24 cellular contexts compared by ENCODE assay signal in genomic region chr16:87086575-87086974, GRCh38.
DNase-seq lines count a peak whose midpoint lies in the region; TF ChIP-seq lines count a peak whose summit lies in the region.
"Had no signal": no experiment of that assay in that cellular context is flagged by ENCODE, and none has a peak within 500 bp of the region (broad histone marks: within the 10 kb centered on the region; RNA-seq: fewer than 3 reads in every experiment).

No MANE protein-coding gene starts in this region.

- H3K79me2 ChIP-seq in H9 (ENCODE audit: insufficient read depth, low read length), result no peaks in the 10 kb centered on the region
- H3K79me2 ChIP-seq in smooth muscle cell (ENCODE audit: low read depth), result no peaks in the 10 kb centered on the region

- no peak overlapping the region for H4K5ac ChIP-seq in H9 (ENCODE audit: insufficient read length, low read depth, low read length)

- H3K36me3 Mint-ChIP-seq in H9 (ENCODE audit: insufficient read depth in 1 of 3, low read depth in 3 of 3), result peaks cover 4 to 21% (median 9%) of the 10 kb centered on the region in 3 experiments
- peaks cover 12% of the 10 kb centered on the region for H3K36me3 Mint-ChIP-seq in endothelial cell (ENCODE audit: low read depth, unreplicated experiment)
- H3K36me3 Mint-ChIP-seq: T-cell had no signal

- H3K18ac ChIP-seq in H9 (ENCODE audit: insufficient read length, low read depth, low read length), result no peak overlapping the region

- H3K27ac ChIP-seq in H9 (ENCODE audit: insufficient read length, low read depth, low read length) (no peak overlapping the region), smooth muscle cell (ENCODE audit: low read depth) (no peak overlapping the region)
- H3K27ac ChIP-seq: upper lobe of right lung had no signal

- H3K14ac ChIP-seq in H9 (ENCODE audit: insufficient read depth, low read length), result no peak overlapping the region

- no peak overlapping the region for H4K91ac ChIP-seq in H9 (ENCODE audit: insufficient read length, low read depth, low read length)

- H3F3A ChIP-seq in smooth muscle cell (ENCODE audit: low read depth), result no peaks in the 10 kb centered on the region

- peaks cover 8% of the 10 kb centered on the region; the same call in 1 of the 2 replicates for H3K27me3 Mint-ChIP-seq in H9 (ENCODE audit: low read depth)
- H3K27me3 Mint-ChIP-seq in endothelial cell (ENCODE audit: unreplicated experiment), result no peaks in the 10 kb centered on the region
- H3K27me3 Mint-ChIP-seq: activated CD4-positive, alpha-beta T cell treated with anti-CD3 and anti-CD28 coated beads, Interleukin-2, amount 10 ng/mL, durations not matched to agents 7 days and 5 days; stimulated activated naive CD8-positive, alpha-beta T cell treated with anti-CD3 and anti-CD28 coated beads, Interleukin-15, amount 100 ng/mL, for 72 hours had no signal

- H2BK12ac ChIP-seq in H9 (ENCODE audit: insufficient read length, low read depth, low read length), result no peak overlapping the region

- TF ChIP-seq CTCF in H9 (conservative IDR thresholded peaks at IDR 0.05) (no peak), fibroblast of mammary gland (conservative IDR thresholded peaks at IDR 0.05; ENCODE audit: control insufficient read depth, insufficient read depth, low read depth, low read length) (no peak), endothelial cell (IDR thresholded peaks at IDR 0.05; ENCODE audit: unreplicated experiment) (no peak), smooth muscle cell (IDR thresholded peaks at IDR 0.05; ENCODE audit: borderline replicate concordance, insufficient read depth, poor library complexity, severe bottlenecking) (no peak)

- H4K8ac ChIP-seq in H9 (replicated peaks; ENCODE audit: insufficient read length, low read depth, low read length), result no peak overlapping the region

- H3K4me3 ChIP-seq in adipocyte (ENCODE audit: low read length) (no peak overlapping the region), fibroblast of mammary gland (ENCODE audit: control insufficient read depth, low read depth, low read length) (no peak overlapping the region), smooth muscle cell (no peak overlapping the region)
- H3K4me3 ChIP-seq: lung, upper lobe of right lung had no signal

- no peak overlapping the region for H3T11ph ChIP-seq in H9 (ENCODE audit: low read length)

- H3K4me2 ChIP-seq in H9 (ENCODE audit: insufficient read depth, insufficient read length, low read length) (no peak overlapping the region), smooth muscle cell (no peak overlapping the region)

- H3K9ac ChIP-seq in H9 (ENCODE audit: extremely low read depth, insufficient read length, low read length) (no peak overlapping the region), adipocyte (ENCODE audit: low read length) (no peak overlapping the region), smooth muscle cell (ENCODE audit: low read depth) (no peak overlapping the region)

- H4K20me1 ChIP-seq in H9 (ENCODE audit: control insufficient read depth, insufficient read depth, insufficient read length), result no peaks in the 10 kb centered on the region
- no peaks in the 10 kb centered on the region for H4K20me1 ChIP-seq in smooth muscle cell (ENCODE audit: low read depth)

- H3K27me3 ChIP-seq in H9 (ENCODE audit: insufficient read depth, low read length) (no peaks in the 10 kb centered on the region), adipocyte (replicated peaks; ENCODE audit: control insufficient read depth, insufficient read depth, low read length) (no peaks in the 10 kb centered on the region), smooth muscle cell (ENCODE audit: low read depth) (no peaks in the 10 kb centered on the region)
- H3K27me3 ChIP-seq: upper lobe of right lung had no signal

- no peak overlapping the region for H3K4me3 Mint-ChIP-seq in H9
- H3K4me3 Mint-ChIP-seq in endothelial cell (ENCODE audit: unreplicated experiment), result no peak overlapping the region
- H3K4me3 Mint-ChIP-seq: activated CD4-positive, alpha-beta T cell treated with anti-CD3 and anti-CD28 coated beads, Interleukin-2, amount 10 ng/mL, durations not matched to agents 7 days and 5 days; activated naive CD8-positive, alpha-beta T cell treated with anti-CD3 and anti-CD28 coated beads, Interleukin-2, amount 50 U/mL, for 24 hours; B cell; IgD-negative memory B cell; stimulated activated naive CD8-positive, alpha-beta T cell treated with anti-CD3 and anti-CD28 coated beads, Interleukin-15, amount 100 ng/mL, for 72 hours; T-cell had no signal

- H2BK5ac ChIP-seq in H9 (ENCODE audit: insufficient read length, low read length), result no peak overlapping the region

- no peaks in the 10 kb centered on the region for H3K79me1 ChIP-seq in H9 (ENCODE audit: insufficient read depth, low read depth, low read length, poor library complexity, severe bottlenecking)

- H3K23ac ChIP-seq in H9 (ENCODE audit: insufficient read length, low read depth, low read length), result no peak overlapping the region

- peak overlapping the region in 2 of 3 experiments; percentile 54 to 60; a peak in 3 of 7 replicates for H3K27ac Mint-ChIP-seq in H9
- H3K27ac Mint-ChIP-seq in endothelial cell (ENCODE audit: unreplicated experiment), result no peak overlapping the region
- H3K27ac Mint-ChIP-seq: activated CD4-positive, alpha-beta T cell treated with anti-CD3 and anti-CD28 coated beads, Interleukin-2, amount 10 ng/mL, durations not matched to agents 7 days and 5 days; activated naive CD8-positive, alpha-beta T cell treated with anti-CD3 and anti-CD28 coated beads, Interleukin-2, amount 50 U/mL, for 24 hours; activated T-helper 2 cell treated with anti-CD3 and anti-CD28 coated beads, Interferon-gamma antibody, Interleukin-2, Interleukin-4, amounts not matched to agents 10 μg/mL and 5 μg/mL and 100 μg/mL, durations not matched to agents 14 hours and 24 hours and 36 hours; B cell; IgD-negative memory B cell; T-cell had no signal

- H3K4me1 Mint-ChIP-seq in H9 (peaks cover 29 to 30% of the 10 kb centered on the region in 2 experiments), endothelial cell (ENCODE audit: unreplicated experiment) (peaks cover 4% of the 10 kb centered on the region)
- H3K4me1 Mint-ChIP-seq: activated CD4-positive, alpha-beta T cell treated with anti-CD3 and anti-CD28 coated beads, Interleukin-2, amount 10 ng/mL, durations not matched to agents 7 days and 5 days; activated naive CD8-positive, alpha-beta T cell treated with anti-CD3 and anti-CD28 coated beads, Interleukin-2, amount 50 U/mL, for 24 hours; B cell; stimulated activated naive CD8-positive, alpha-beta T cell treated with anti-CD3 and anti-CD28 coated beads, Interleukin-15, amount 100 ng/mL, for 72 hours; T-cell had no signal

- DNase-seq in H9 (no peak), adipocyte (ENCODE audit: low read depth) (peak; percentile 19), fibroblast of mammary gland (ENCODE audit: low read depth) (peak; percentile 43), stromal cell of bone marrow (ENCODE audit: low read depth) (peak; percentile 74), endothelial cell (ENCODE audit: low spot score) (no peak), SKM-1 (lab: John Stamatoyannopoulos, UW; ENCODE audit: unreplicated experiment) (no peak), smooth muscle cell (lab: John Stamatoyannopoulos, UW; ENCODE audit: unreplicated experiment) (no peak)
- DNase-seq: activated CD4-positive, alpha-beta T cell treated with anti-CD3 and anti-CD28 coated beads, Interleukin-2, amount 10 ng/mL, durations not matched to agents 7 days and 5 days; activated naive CD8-positive, alpha-beta T cell treated with anti-CD3 and anti-CD28 coated beads, Interleukin-2, amount 50 U/mL, for 24 hours; caudate nucleus; DND-41; effector CD8-positive, alpha-beta T cell; NCI-H146; NCI-H774; nucleus accumbens; SHP77; stimulated activated CD4-positive, alpha-beta T cell treated with anti-CD3 and anti-CD28 coated beads, Interleukin-4, amount 100 ng/mL, for 24 hours; stimulated activated naive CD8-positive, alpha-beta T cell treated with anti-CD3 and anti-CD28 coated beads, Interleukin-15, amount 100 ng/mL, for 72 hours; T-cell; upper lobe of right lung had no signal

- H2BK20ac ChIP-seq in H9 (ENCODE audit: low read depth, low read length, poor library complexity, severe bottlenecking), result no peak overlapping the region

- H3K4me1 ChIP-seq in H9 (ENCODE audit: insufficient read depth, low read length) (no peaks in the 10 kb centered on the region), adipocyte (ENCODE audit: control insufficient read depth, insufficient read depth, low read length) (no peaks in the 10 kb centered on the region), smooth muscle cell (ENCODE audit: low read depth) (no peaks in the 10 kb centered on the region)
- H3K4me1 ChIP-seq: upper lobe of right lung had no signal

- no peaks in the 10 kb centered on the region for H3K36me3 ChIP-seq in adipocyte (ENCODE audit: control insufficient read depth, insufficient read depth, low read length, severe bottlenecking)
- H3K36me3 ChIP-seq in smooth muscle cell (ENCODE audit: low read depth), result no peaks in the 10 kb centered on the region
- H3K36me3 ChIP-seq: upper lobe of right lung had no signal

- no peak overlapping the region for H2BK120ac ChIP-seq in H9 (ENCODE audit: low read depth, low read length, poor library complexity, severe bottlenecking)

- H2AK5ac ChIP-seq in H9 (ENCODE audit: insufficient read length, low read length), result no peak overlapping the region

- H3K56ac ChIP-seq in H9 (ENCODE audit: insufficient read length, low read depth, low read length), result no peak overlapping the region

- H3K9me3 Mint-ChIP-seq in H9, result peaks cover 24 to 25% of the 10 kb centered on the region in 2 experiments
- no peaks in the 10 kb centered on the region for H3K9me3 Mint-ChIP-seq in endothelial cell (ENCODE audit: unreplicated experiment)

- H3K23me2 ChIP-seq in H9 (ENCODE audit: insufficient read length, low read depth, low read length, poor library complexity, severe bottlenecking), result no peaks in the 10 kb centered on the region

- no peak overlapping the region for H2AFZ ChIP-seq in H9 (ENCODE audit: low read length)
- H2AFZ ChIP-seq in smooth muscle cell (ENCODE audit: low read depth), result no peak overlapping the region

- H3K4ac ChIP-seq in H9 (ENCODE audit: low read depth, low read length), result no peak overlapping the region

- H3K9me3 ChIP-seq in H9 (ENCODE audit: control insufficient read depth, low read depth, low read length) (peaks cover 5% of the 10 kb centered on the region), adipocyte (ENCODE audit: control insufficient read depth, low read length) (peaks cover 31% of the 10 kb centered on the region), smooth muscle cell (replicated peaks; ENCODE audit: low read depth) (no peaks in the 10 kb centered on the region)

- no peak overlapping the region for H2BK15ac ChIP-seq in H9 (ENCODE audit: low read depth, low read length)

Comparison
In these comparisons a context has a peak if more than half of its experiments do, and no peak if none do; other contexts are left out.
1. DNase-seq: peak in adipocyte (single experiment), fibroblast of mammary gland (single experiment) and stromal cell of bone marrow (single experiment); none in H9 (single experiment), endothelial cell (single experiment), SKM-1 (single experiment) and smooth muscle cell (single experiment).